Comparison of ENCODE assay signal across 9 cellular contexts in the genomic region with DNA sequence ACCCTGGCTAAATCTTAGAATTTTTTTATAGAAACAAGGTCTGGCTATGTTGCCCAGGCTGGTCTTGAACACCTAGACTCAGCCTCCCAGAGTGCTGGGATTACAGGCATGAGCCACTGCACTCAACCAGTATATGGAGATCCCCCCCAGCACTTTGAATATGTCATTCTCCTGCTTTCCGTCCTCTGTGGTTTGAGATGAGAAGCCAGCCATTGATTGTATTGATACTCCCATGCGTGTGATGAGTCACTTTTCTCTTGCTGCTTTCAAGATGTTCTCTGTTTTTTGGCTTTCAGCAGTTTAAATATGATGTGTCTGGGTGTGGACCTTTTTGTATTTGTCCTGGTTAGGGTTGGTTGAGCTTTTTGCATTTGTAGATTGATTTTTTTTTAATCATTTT.
DNase-seq lines count a peak whose midpoint lies in the region; ATAC-seq and TF ChIP-seq lines count a peak whose summit lies in the region.
"Had no signal": no experiment of that assay in that cellular context is flagged by ENCODE, and none has a peak within 500 bp of the region (broad histone marks: within the 10 kb centered on the region; RNA-seq: fewer than 3 reads in every experiment).

No MANE protein-coding gene starts in this region.

- H4K8ac ChIP-seq in trophoblast cell (ENCODE audit: low read depth, low read length): no peak overlapping the region

- no peak overlapping the region for H3K9ac ChIP-seq in trophoblast cell (ENCODE audit: low read length)

- peak overlapping the region; percentile 96 for H3K27ac Mint-ChIP-seq in WTC11
- no peak overlapping the region for H3K27ac Mint-ChIP-seq in CD4-positive, alpha-beta memory T cell
- H3K27ac Mint-ChIP-seq in CD4-positive, alpha-beta T cell: no peak overlapping the region

- no peak overlapping the region for H4K12ac ChIP-seq in trophoblast cell (ENCODE audit: low read depth, low read length)

- no peaks in the 10 kb centered on the region for H3K9me3 Mint-ChIP-seq in WTC11
- H3K9me3 Mint-ChIP-seq in CD4-positive, alpha-beta memory T cell: peaks cover 0 to 1% (median 0%) of the 10 kb centered on the region in 8 donors
- no peaks in the 10 kb centered on the region for H3K9me3 Mint-ChIP-seq in CD4-positive, alpha-beta T cell
- H3K9me3 Mint-ChIP-seq: memory B cell had no signal

- no peak overlapping the region for H4K91ac ChIP-seq in trophoblast cell (ENCODE audit: low read depth, low read length)

- peaks cover 4% of the 10 kb centered on the region for H3K79me2 ChIP-seq in trophoblast cell (ENCODE audit: control insufficient read depth, insufficient read depth, low read length, poor library complexity)

- no peak overlapping the region for H3K4me3 Mint-ChIP-seq in WTC11
- H3K4me3 Mint-ChIP-seq in CD4-positive, alpha-beta memory T cell: no peak overlapping the region
- H3K4me3 Mint-ChIP-seq in CD4-positive, alpha-beta T cell: no peak overlapping the region
- H3K4me3 Mint-ChIP-seq: memory B cell had no signal

- no peak overlapping the region for H3K23ac ChIP-seq in trophoblast cell (ENCODE audit: low read length)

- H3K27me3 ChIP-seq in trophoblast cell (ENCODE audit: insufficient read depth, low read length) (no peaks in the 10 kb centered on the region), aorta (ENCODE audit: control insufficient read depth in 1 of 2, insufficient read depth in 2 of 2, low read length in 1 of 2) (no peaks in the 10 kb centered on the region)
- H3K27me3 ChIP-seq in CD4-positive, alpha-beta memory T cell (ENCODE audit: insufficient read depth, low read length): no peaks in the 10 kb centered on the region
- H3K27me3 ChIP-seq in CD4-positive, alpha-beta T cell (ENCODE audit: control insufficient read depth, insufficient read depth, low read length): no peaks in the 10 kb centered on the region

- H3K4me1 ChIP-seq in trophoblast cell (ENCODE audit: control insufficient read depth in 1 of 2, insufficient read depth in 2 of 2, low read length in 2 of 2) (peaks cover 6 to 10% of the 10 kb centered on the region in 2 experiments), aorta (ENCODE audit: control insufficient read depth in 1 of 2, insufficient read depth in 2 of 2, low read length in 2 of 2) (no peaks in the 10 kb centered on the region)
- no peaks in the 10 kb centered on the region for H3K4me1 ChIP-seq in CD4-positive, alpha-beta memory T cell (ENCODE audit: insufficient read depth, low read length)

- H3K36me3 Mint-ChIP-seq in WTC11: peaks cover 25% of the 10 kb centered on the region
- no peaks in the 10 kb centered on the region for H3K36me3 Mint-ChIP-seq in CD4-positive, alpha-beta memory T cell
- H3K36me3 Mint-ChIP-seq in CD4-positive, alpha-beta T cell (ENCODE audit: low read depth): no peaks in the 10 kb centered on the region
- H3K36me3 Mint-ChIP-seq: memory B cell had no signal

- H3K9me3 ChIP-seq in trophoblast cell (ENCODE audit: insufficient read depth, low read depth, low read length): no peaks in the 10 kb centered on the region
- no peaks in the 10 kb centered on the region for H3K9me3 ChIP-seq in CD4-positive, alpha-beta memory T cell (ENCODE audit: control insufficient read depth in 1 of 2, low read length in 2 of 2)
- H3K9me3 ChIP-seq in aorta (ENCODE audit: control insufficient read depth, low read length): no peaks in the 10 kb centered on the region
- H3K9me3 ChIP-seq in CD4-positive, alpha-beta T cell (ENCODE audit: control insufficient read depth, low read length): no peaks in the 10 kb centered on the region

- H2BK12ac ChIP-seq in trophoblast cell (ENCODE audit: low read length): peak overlapping the region; percentile 31

- no peaks in the 10 kb centered on the region for H3K27me3 Mint-ChIP-seq in WTC11 (ENCODE audit: low read depth)
- H3K27me3 Mint-ChIP-seq in CD4-positive, alpha-beta memory T cell: peaks cover 0 to 2% of the 10 kb centered on the region in 2 donors
- no peaks in the 10 kb centered on the region for H3K27me3 Mint-ChIP-seq in CD4-positive, alpha-beta T cell
- H3K27me3 Mint-ChIP-seq: memory B cell had no signal

- H2AFZ ChIP-seq in trophoblast cell (ENCODE audit: insufficient read depth, low read length, poor library complexity): no peak overlapping the region

- H3K27ac ChIP-seq in trophoblast cell (ENCODE audit: low read depth, low read length): peak overlapping the region; percentile 23
- no peak overlapping the region for H3K27ac ChIP-seq in CD4-positive, alpha-beta memory T cell (ENCODE audit: low read depth, low read length)
- no peak overlapping the region for H3K27ac ChIP-seq in aorta (ENCODE audit: low read depth in 1 of 2, low read length in 2 of 2)
- no peak overlapping the region for H3K27ac ChIP-seq in CD4-positive, alpha-beta T cell (ENCODE audit: low read depth, low read length)

- peaks cover 19% of the 10 kb centered on the region for H3K4me1 Mint-ChIP-seq in WTC11
- H3K4me1 Mint-ChIP-seq in CD4-positive, alpha-beta memory T cell: no peaks in the 10 kb centered on the region
- no peaks in the 10 kb centered on the region for H3K4me1 Mint-ChIP-seq in CD4-positive, alpha-beta T cell (ENCODE audit: low read depth)

- no peak overlapping the region for H2AK5ac ChIP-seq in trophoblast cell (ENCODE audit: low read length)

- no peak overlapping the region for H3K4ac ChIP-seq in trophoblast cell (ENCODE audit: low read depth, low read length)

- no peak overlapping the region for H3K4me2 ChIP-seq in trophoblast cell (ENCODE audit: low read length)

- H3K4me3 ChIP-seq in trophoblast cell (ENCODE audit: low read depth, low read length) (no peak overlapping the region), aorta (ENCODE audit: low read length in 2 of 2) (no peak overlapping the region)
- no peak overlapping the region for H3K4me3 ChIP-seq in CD4-positive, alpha-beta memory T cell (ENCODE audit: low read length in 2 of 2)

- ATAC-seq in GM18909 (IDR thresholded peaks at IDR 0.05; ENCODE audit: poor library complexity, unreplicated experiment) (peak; percentile 93), HG02852 (IDR thresholded peaks at IDR 0.05; ENCODE audit: unreplicated experiment) (peak; percentile 98), WTC11 (no peak), aorta (ENCODE audit: low FRiP score) (no peak), left ventricle myocardium superior (no peak)
- no peak for ATAC-seq in CD4-positive, alpha-beta T cell (ENCODE audit: poor library complexity)

- no peak for TF ChIP-seq CTCF in WTC11 (IDR thresholded peaks at IDR 0.05)
- no peak for TF ChIP-seq CTCF in CD4-positive, alpha-beta T cell (IDR thresholded peaks at IDR 0.05)

- DNase-seq in WTC11 (ENCODE audit: low spot score) (no peak), trophoblast cell (peak in 1 of 2 donors; percentile 46), aorta (no peak), left ventricle myocardium superior (no peak)
- DNase-seq in CD4-positive, alpha-beta memory T cell: no peak
- no peak for DNase-seq in CD4-positive, alpha-beta T cell

- H3K18ac ChIP-seq in trophoblast cell (ENCODE audit: low read length): no peak overlapping the region

- intact Hi-C loops in CD4-positive, alpha-beta memory T cell (cut with micrococcal nuclease): no loop called here
- intact Hi-C loops in aorta (cut with DNase I): no loop called here
- intact Hi-C loops in left ventricle myocardium superior (cut with micrococcal nuclease): no loop called here
- intact Hi-C loops in CD4-positive, alpha-beta T cell (cut with DNase I, micrococcal nuclease): no loop called here

- H3K36me3 ChIP-seq in trophoblast cell (ENCODE audit: control insufficient read depth in 1 of 2, insufficient read depth in 2 of 2, low read length in 2 of 2): no peaks in the 10 kb centered on the region
- no peaks in the 10 kb centered on the region for H3K36me3 ChIP-seq in CD4-positive, alpha-beta memory T cell (ENCODE audit: insufficient read depth, low read length)
- peaks cover 0 to 2% of the 10 kb centered on the region in 2 donors for H3K36me3 ChIP-seq in aorta (ENCODE audit: control insufficient read depth in 1 of 2, insufficient read depth in 2 of 2, low read length in 1 of 2)

- POLR2A ChIA-PET in WTC11 (lab: Charles Lee): no interaction called here
- POLR2A ChIA-PET in CD4-positive, alpha-beta memory T cell (lab: Charles Lee; ENCODE audit: partially characterized antibody): no interaction called here
- POLR2A ChIA-PET in CD4-positive, alpha-beta T cell (lab: Charles Lee): no interaction called here

- CTCF ChIA-PET in WTC11 (lab: Charles Lee): no interaction called here
- CTCF ChIA-PET in CD4-positive, alpha-beta memory T cell (lab: Charles Lee; ENCODE audit: partially characterized antibody): no interaction called here
- CTCF ChIA-PET in CD4-positive, alpha-beta T cell (lab: Charles Lee): no interaction called here

- H3K79me1 ChIP-seq in trophoblast cell (ENCODE audit: low read length): peaks cover 7% of the 10 kb centered on the region

- no peak overlapping the region for H3K14ac ChIP-seq in trophoblast cell (ENCODE audit: low read length)

- H2BK5ac ChIP-seq in trophoblast cell (ENCODE audit: low read depth, low read length, poor library complexity): no peak overlapping the region

- peak overlapping the region; percentile 17 for H2BK120ac ChIP-seq in trophoblast cell (ENCODE audit: insufficient read depth, low read length, poor library complexity)

- WGBS in trophoblast cell (ENCODE audit: extremely low coverage, insufficient coverage, insufficient read length): no CpG with 5 or more reads among the region's 2 CpGs
- 92 to 96% methylated on average over 2 of the region's 2 CpGs for WGBS in aorta, 2 donors

Comparison
In these comparisons a context has a peak if more than half of its experiments do, and no peak if none do; other contexts are left out.
1. ATAC-seq: peak in GM18909 (single experiment) and HG02852 (single experiment); none in WTC11 (single experiment), aorta (single experiment), left ventricle myocardium superior (single experiment) and CD4-positive, alpha-beta T cell (single experiment).